ENCODE assay signal across 20 cellular contexts in the genomic region with DNA sequence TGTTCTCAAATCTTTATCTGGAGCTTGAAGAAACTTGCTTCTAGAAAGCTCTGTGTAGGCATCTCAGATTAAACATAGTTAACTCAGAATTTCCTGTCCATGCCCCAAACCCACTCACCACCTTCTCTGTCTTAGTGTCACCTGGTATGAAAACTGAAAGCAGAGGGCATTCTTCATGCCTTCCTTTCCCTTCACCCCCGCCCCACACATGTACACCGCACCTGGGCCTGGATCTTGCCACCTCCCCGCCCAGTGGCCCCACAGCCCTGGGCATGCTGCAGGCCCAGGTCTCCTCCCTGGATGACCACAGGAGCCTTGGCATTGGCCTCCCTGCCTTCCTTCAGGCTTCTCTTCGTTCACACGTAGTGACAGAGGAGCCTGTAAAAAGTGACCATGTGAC. TPM values are rescaled to one million over a fixed set of nuclear protein-coding genes. Genes with fewer than 3 reads are reported as not detected.
DNase-seq lines count a peak whose midpoint lies in the region; ATAC-seq and TF ChIP-seq lines count a peak whose summit lies in the region.
"Had no signal": no experiment of that assay in that cellular context is flagged by ENCODE, and none has a peak within 500 bp of the region (broad histone marks: within the 10 kb centered on the region; RNA-seq: fewer than 3 reads in every experiment).

No MANE protein-coding gene starts in this region.

- no peak for DNase-seq in activated T-cell treated with anti-CD3 and anti-CD28 coated beads, Interleukin-2, amount 50 U/mL, for 4 hours
- no peak for DNase-seq in activated T-cell treated with anti-CD3 and anti-CD28 coated beads, Interleukin-2, amount 50 U/mL, for 1 hour
- DNase-seq in activated CD4-positive, alpha-beta T cell treated with anti-CD3 and anti-CD28 coated beads, Interleukin-2, amount 10 ng/mL, durations not matched to agents 24 days and 14 days, result peak; percentile 59
- no peak for DNase-seq in activated naive CD8-positive, alpha-beta T cell treated with anti-CD3 and anti-CD28 coated beads, Interleukin-2, amount 50 U/mL, for 24 hours
- DNase-seq in stimulated activated naive CD4-positive, alpha-beta T cell treated with Interleukin-2 at 50 U/mL for 16 hours (lab: John Stamatoyannopoulos, UW), result peak; percentile 15
- DNase-seq in NOMO-1 treated with dmso at 0.1 percent for 144 hours (lab: John Stamatoyannopoulos, UW; ENCODE audit: unreplicated experiment) (no peak), UCSD-AML1 (lab: John Stamatoyannopoulos, UW; ENCODE audit: unreplicated experiment) (no peak), GM10266 (ENCODE audit: extremely low spot score) (no peak)
- DNase-seq: caudate nucleus, foreskin melanocyte, GDM1, kidney, NCI-H1417 treated with DMSO at 0.1 percent for 48 hours, NCI-H524 treated with DMSO at 0.1 percent for 48 hours, nucleus accumbens, spleen had no signal

- H3K4me1 Mint-ChIP-seq in activated T-cell treated with anti-CD3 and anti-CD28 coated beads, Interleukin-2, amount 50 U/mL, for 4 hours (ENCODE audit: low read depth), result peaks cover 14% of the 10 kb centered on the region
- peaks cover 7% of the 10 kb centered on the region for H3K4me1 Mint-ChIP-seq in activated CD4-positive, alpha-beta T cell treated with anti-CD3 and anti-CD28 coated beads, Interleukin-2, amount 10 ng/mL, durations not matched to agents 24 days and 14 days
- peaks cover 17% of the 10 kb centered on the region for H3K4me1 Mint-ChIP-seq in activated naive CD8-positive, alpha-beta T cell treated with anti-CD3 and anti-CD28 coated beads, Interleukin-2, amount 50 U/mL, for 24 hours

- no peaks in the 10 kb centered on the region for H3K9me3 Mint-ChIP-seq in activated T-cell treated with anti-CD3 and anti-CD28 coated beads, Interleukin-2, amount 50 U/mL, for 4 hours
- H3K9me3 Mint-ChIP-seq in activated CD4-positive, alpha-beta T cell treated with anti-CD3 and anti-CD28 coated beads, Interleukin-2, amount 10 ng/mL, durations not matched to agents 24 days and 14 days, result peaks cover 16% of the 10 kb centered on the region
- peaks cover 4% of the 10 kb centered on the region for H3K9me3 Mint-ChIP-seq in activated naive CD8-positive, alpha-beta T cell treated with anti-CD3 and anti-CD28 coated beads, Interleukin-2, amount 50 U/mL, for 24 hours

- peaks cover 3% of the 10 kb centered on the region for H3K27me3 Mint-ChIP-seq in activated T-cell treated with anti-CD3 and anti-CD28 coated beads, Interleukin-2, amount 50 U/mL, for 4 hours (ENCODE audit: low read depth)
- H3K27me3 Mint-ChIP-seq in activated CD4-positive, alpha-beta T cell treated with anti-CD3 and anti-CD28 coated beads, Interleukin-2, amount 10 ng/mL, durations not matched to agents 24 days and 14 days, result peaks cover 22% of the 10 kb centered on the region
- no peaks in the 10 kb centered on the region for H3K27me3 Mint-ChIP-seq in activated naive CD8-positive, alpha-beta T cell treated with anti-CD3 and anti-CD28 coated beads, Interleukin-2, amount 50 U/mL, for 24 hours

- TF ChIP-seq CTCF in GM10266 (IDR thresholded peaks at IDR 0.05; ENCODE audit: control insufficient read depth, insufficient read depth, low read depth, missing control alignments), result no peak

- H3K36me3 Mint-ChIP-seq in activated T-cell treated with anti-CD3 and anti-CD28 coated beads, Interleukin-2, amount 50 U/mL, for 4 hours (ENCODE audit: insufficient read depth), result no peaks in the 10 kb centered on the region
- peaks cover 2% of the 10 kb centered on the region for H3K36me3 Mint-ChIP-seq in activated CD4-positive, alpha-beta T cell treated with anti-CD3 and anti-CD28 coated beads, Interleukin-2, amount 10 ng/mL, durations not matched to agents 24 days and 14 days (ENCODE audit: low read depth)
- H3K36me3 Mint-ChIP-seq in activated naive CD8-positive, alpha-beta T cell treated with anti-CD3 and anti-CD28 coated beads, Interleukin-2, amount 50 U/mL, for 24 hours (ENCODE audit: low read depth), result peaks cover 1% of the 10 kb centered on the region

- intact Hi-C loops in activated CD4-positive, alpha-beta T cell treated with anti-CD3 and anti-CD28 coated beads, Interleukin-2, amount 10 ng/mL, durations not matched to agents 24 days and 14 days (cut with micrococcal nuclease), result no loop called here

- H3K27ac Mint-ChIP-seq in activated CD4-positive, alpha-beta T cell treated with anti-CD3 and anti-CD28 coated beads, Interleukin-2, amount 10 ng/mL, durations not matched to agents 24 days and 14 days, result peak overlapping the region; percentile 63
- peak overlapping the region; percentile 12 for H3K27ac Mint-ChIP-seq in activated naive CD8-positive, alpha-beta T cell treated with anti-CD3 and anti-CD28 coated beads, Interleukin-2, amount 50 U/mL, for 24 hours

- H3K4me3 Mint-ChIP-seq in activated T-cell treated with anti-CD3 and anti-CD28 coated beads, Interleukin-2, amount 50 U/mL, for 4 hours, result no peak overlapping the region
- no peak overlapping the region for H3K4me3 Mint-ChIP-seq in activated CD4-positive, alpha-beta T cell treated with anti-CD3 and anti-CD28 coated beads, Interleukin-2, amount 10 ng/mL, durations not matched to agents 24 days and 14 days
- peak overlapping the region; percentile 8 for H3K4me3 Mint-ChIP-seq in activated naive CD8-positive, alpha-beta T cell treated with anti-CD3 and anti-CD28 coated beads, Interleukin-2, amount 50 U/mL, for 24 hours

- ATAC-seq in activated T-cell treated with anti-CD3 and anti-CD28 coated beads, Interleukin-2, amount 50 U/mL, for 4 hours, result peak; percentile 75 to 85
- peak; percentile 88 for ATAC-seq in activated naive CD8-positive, alpha-beta T cell treated with anti-CD3 and anti-CD28 coated beads, Interleukin-2, amount 50 U/mL, for 24 hours
- ATAC-seq: HepG2, Right ventricle myocardium inferior had no signal

RNA-seq across cellular contexts. Expression of a gene that starts 15.8 kb away (rescaled TPM):
- not detected for total RNA-seq in activated T-cell treated with anti-CD3 and anti-CD28 coated beads, Interleukin-2, amount 50 U/mL, for 4 hours
- total RNA-seq in activated CD4-positive, alpha-beta T cell treated with anti-CD3 and anti-CD28 coated beads, Interleukin-2, amount 10 ng/mL, durations not matched to agents 24 days and 14 days, result not detected in 2 replicates
- total RNA-seq: epithelial cell of proximal tubule, HepG2, kidney, Right ventricle myocardium inferior, spleen, thoracic aorta had no signal

RNA-seq across cellular contexts. Expression of a gene that starts 39.8 kb away (rescaled TPM):
- 10 to 100 TPM; 67.5 to 75.4 (median 69.8) TPM for total RNA-seq in activated T-cell treated with anti-CD3 and anti-CD28 coated beads, Interleukin-2, amount 50 U/mL, for 4 hours
- total RNA-seq in activated CD4-positive, alpha-beta T cell treated with anti-CD3 and anti-CD28 coated beads, Interleukin-2, amount 10 ng/mL, durations not matched to agents 24 days and 14 days, result 84.5 and 85.4 TPM in 2 replicates

Comparison
In these comparisons a context has a peak if more than half of its experiments do, and no peak if none do; other contexts are left out.
1. DNase-seq: peak in activated CD4-positive, alpha-beta T cell treated with anti-CD3 and anti-CD28 coated beads, Interleukin-2, amount 10 ng/mL, durations not matched to agents 24 days and 14 days (single experiment) and stimulated activated naive CD4-positive, alpha-beta T cell treated with Interleukin-2 at 50 U/mL for 16 hours (single experiment); none in activated T-cell treated with anti-CD3 and anti-CD28 coated beads, Interleukin-2, amount 50 U/mL, for 4 hours (single experiment), activated T-cell treated with anti-CD3 and anti-CD28 coated beads, Interleukin-2, amount 50 U/mL, for 1 hour (single experiment), activated naive CD8-positive, alpha-beta T cell treated with anti-CD3 and anti-CD28 coated beads, Interleukin-2, amount 50 U/mL, for 24 hours (single experiment), NOMO-1 treated with dmso at 0.1 percent for 144 hours (single experiment), UCSD-AML1 (single experiment) and GM10266 (single experiment).